19 cellular contexts compared by ENCODE assay signal in the genomic region with DNA sequence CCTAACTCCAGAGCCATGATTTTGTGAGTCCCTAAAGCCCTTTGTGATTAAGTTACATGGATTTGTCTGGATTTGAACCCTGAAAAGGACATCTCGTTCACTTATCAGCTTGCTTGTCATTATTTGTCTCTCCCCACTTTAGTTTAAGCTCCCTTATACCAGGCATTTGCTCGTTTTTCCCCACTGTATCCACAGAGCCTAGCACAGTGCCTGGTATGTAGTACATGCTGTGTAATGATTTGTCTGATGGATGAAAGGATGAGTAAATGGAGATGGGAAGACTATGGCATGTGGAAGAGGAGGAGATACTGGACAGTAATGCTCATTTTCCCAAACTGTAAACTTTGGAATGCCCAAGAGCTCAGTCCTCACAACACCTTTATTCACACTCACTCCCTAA. TPM values are rescaled to one million over a fixed set of nuclear protein-coding genes. Genes with fewer than 3 reads are reported as not detected.
A peak's percentile ranks its signal among the peaks of the same experiment; 100 is the strongest.
DNase-seq lines count a peak whose midpoint lies in the region; ATAC-seq, FAIRE-seq and TF ChIP-seq lines count a peak whose summit lies in the region.
"Had no signal": no experiment of that assay in that cellular context is flagged by ENCODE, and none has a peak within 500 bp of the region (broad histone marks: within the 10 kb centered on the region; RNA-seq: fewer than 3 reads in every experiment).

No MANE protein-coding gene starts in this region.

- H3K27ac ChIP-seq in right cardiac atrium (ENCODE audit: low read length) (peak overlapping the region; percentile 85), right atrium auricular region (no peak overlapping the region), hepatocyte (no peak overlapping the region)
- no peak overlapping the region for H3K27ac ChIP-seq in naive thymus-derived CD4-positive, alpha-beta T cell (ENCODE audit: low read depth, low read length)
- H3K27ac ChIP-seq: BLaER1 had no signal

- no peaks in the 10 kb centered on the region for H4K20me1 ChIP-seq in hepatocyte (ENCODE audit: insufficient read depth, poor library complexity, severe bottlenecking)
- H4K20me1 ChIP-seq: BLaER1 had no signal

- 72% methylated on average over 2 of the region's 2 CpGs for WGBS in right cardiac atrium
- 56% methylated on average over 2 of the region's 2 CpGs for whole genome bisulfite sequencing in hepatocyte (ENCODE audit: low lambda C conversion rate, missing lambda C conversion rate)

- no peaks in the 10 kb centered on the region for H3K36me3 ChIP-seq in right atrium auricular region
- H3K36me3 ChIP-seq in naive thymus-derived CD4-positive, alpha-beta T cell (ENCODE audit: control insufficient read depth in 2 of 3, insufficient read depth in 3 of 3, low read length in 3 of 3), result no peaks in the 10 kb centered on the region
- no peaks in the 10 kb centered on the region for H3K36me3 ChIP-seq in hepatocyte (replicated peaks; ENCODE audit: insufficient read depth, low read depth)
- H3K36me3 ChIP-seq: BLaER1, HAP-1 had no signal

- no peaks in the 10 kb centered on the region for H3K9me3 Mint-ChIP-seq in activated CD4-positive, alpha-beta memory T cell treated with anti-CD3 and anti-CD28 coated beads for 36 hours
- H3K9me3 Mint-ChIP-seq in activated CD4-positive, alpha-beta memory T cell treated with anti-CD3 and anti-CD28 coated beads, Interleukin-2, amount 10 ng/mL, durations not matched to agents 7 days and 5 days, result peaks cover 8% of the 10 kb centered on the region
- H3K9me3 Mint-ChIP-seq in endothelial cell (ENCODE audit: unreplicated experiment), result no peaks in the 10 kb centered on the region
- peaks cover 0 to 3% (median 0%) of the 10 kb centered on the region in 11 donors for H3K9me3 Mint-ChIP-seq in naive thymus-derived CD4-positive, alpha-beta T cell
- H3K9me3 Mint-ChIP-seq: CD8-positive, alpha-beta memory T cell had no signal

- H3K9me2 ChIP-seq in hepatocyte (replicated peaks; ENCODE audit: insufficient read depth), result no peaks in the 10 kb centered on the region

- H3K4me1 Mint-ChIP-seq in activated CD4-positive, alpha-beta memory T cell treated with anti-CD3 and anti-CD28 coated beads for 36 hours (ENCODE audit: low read depth), result peaks cover 23% of the 10 kb centered on the region
- peaks cover 24% of the 10 kb centered on the region for H3K4me1 Mint-ChIP-seq in activated CD4-positive, alpha-beta memory T cell treated with anti-CD3 and anti-CD28 coated beads, Interleukin-2, amount 10 ng/mL, durations not matched to agents 7 days and 5 days
- H3K4me1 Mint-ChIP-seq in endothelial cell (ENCODE audit: unreplicated experiment), result peaks cover 60% of the 10 kb centered on the region
- H3K4me1 Mint-ChIP-seq in naive thymus-derived CD4-positive, alpha-beta T cell, result peaks cover 5 to 23% (median 6%) of the 10 kb centered on the region in 7 donors

- FAIRE-seq in urothelium cell line (lab: Jason Lieb, UNC), result peak; percentile 70
- FAIRE-seq: A204.1, RCC 7860 had no signal

- CTCF ChIA-PET in activated CD4-positive, alpha-beta memory T cell treated with anti-CD3 and anti-CD28 coated beads for 36 hours (lab: Charles Lee), result interaction anchor here (0.6 to 1.2 kb wide), 3 partner anchors 13 to 90 kb away, joined by 3 to 6 read pairs (median 4); no protein-coding TSS in a partner anchor
- CTCF ChIA-PET in activated CD4-positive, alpha-beta memory T cell treated with anti-CD3 and anti-CD28 coated beads, Interleukin-2, amount 10 ng/mL, durations not matched to agents 7 days and 5 days (lab: Charles Lee), result interaction anchor here (3.0 kb wide), 1 partner anchor 13 kb away, joined by 13 read pairs; no protein-coding TSS in a partner anchor
- CTCF ChIA-PET in naive thymus-derived CD4-positive, alpha-beta T cell (lab: Charles Lee), result interaction anchor here (1.0 to 1.3 kb wide), 2 partner anchors 13 to 90 kb away, joined by 3 to 7 read pairs; no protein-coding TSS in a partner anchor

- H3K27me3 ChIP-seq in right cardiac atrium (ENCODE audit: control insufficient read depth, insufficient read depth) (no peaks in the 10 kb centered on the region), right atrium auricular region (no peaks in the 10 kb centered on the region), hepatocyte (no peaks in the 10 kb centered on the region)
- no peaks in the 10 kb centered on the region for H3K27me3 ChIP-seq in naive thymus-derived CD4-positive, alpha-beta T cell (ENCODE audit: control insufficient read depth in 2 of 2, insufficient read depth in 2 of 2, low read length in 2 of 2)
- H3K27me3 ChIP-seq: BLaER1 had no signal

- H3K4me3 ChIP-seq in right cardiac atrium (ENCODE audit: low read length), result no peak overlapping the region
- no peak overlapping the region for H3K4me3 ChIP-seq in right atrium auricular region
- no peak overlapping the region for H3K4me3 ChIP-seq in naive thymus-derived CD4-positive, alpha-beta T cell (ENCODE audit: low read length)
- H3K4me3 ChIP-seq in hepatocyte, result no peak overlapping the region
- H3K4me3 ChIP-seq: BLaER1, HAP-1 had no signal

- intact Hi-C loops in activated CD4-positive, alpha-beta memory T cell treated with anti-CD3 and anti-CD28 coated beads for 36 hours (cut with micrococcal nuclease), result no loop called here
- intact Hi-C loops in right cardiac atrium (cut with DNase I), result no loop called here
- intact Hi-C loops in naive thymus-derived CD4-positive, alpha-beta T cell (cut with micrococcal nuclease), result no loop called here

- DNase-seq in activated CD4-positive, alpha-beta memory T cell treated with anti-CD3 and anti-CD28 coated beads for 36 hours, result no peak
- DNase-seq in activated CD4-positive, alpha-beta memory T cell treated with anti-CD3 and anti-CD28 coated beads, Interleukin-2, amount 10 ng/mL, durations not matched to agents 7 days and 5 days, result no peak
- no peak for DNase-seq in right cardiac atrium
- no peak for DNase-seq in right atrium auricular region (ENCODE audit: low spot score)
- DNase-seq in endothelial cell (ENCODE audit: low spot score), result no peak
- DNase-seq in urothelium cell line (ENCODE audit: low spot score), result no peak
- DNase-seq in naive thymus-derived CD4-positive, alpha-beta T cell, result no peak
- no peak for DNase-seq in hepatocyte (ENCODE audit: low spot score)
- DNase-seq: CD8-positive, alpha-beta memory T cell; GDM1; NCI-H1105 treated with DMSO at 0.1 percent for 48 hours; NCI-H1694 treated with DMSO at 0.1 percent for 48 hours; NCI-H345; NCI-H526 treated with DMSO at 0.1 percent for 48 hours had no signal

- ATAC-seq in right cardiac atrium, result no peak
- no peak for ATAC-seq in naive thymus-derived CD4-positive, alpha-beta T cell

- no peak overlapping the region for H3K4me3 Mint-ChIP-seq in activated CD4-positive, alpha-beta memory T cell treated with anti-CD3 and anti-CD28 coated beads for 36 hours
- no peak overlapping the region for H3K4me3 Mint-ChIP-seq in activated CD4-positive, alpha-beta memory T cell treated with anti-CD3 and anti-CD28 coated beads, Interleukin-2, amount 10 ng/mL, durations not matched to agents 7 days and 5 days
- peak overlapping the region; percentile 4 for H3K4me3 Mint-ChIP-seq in endothelial cell (ENCODE audit: unreplicated experiment)
- H3K4me3 Mint-ChIP-seq in naive thymus-derived CD4-positive, alpha-beta T cell, result no peak overlapping the region
- H3K4me3 Mint-ChIP-seq: CD8-positive, alpha-beta memory T cell had no signal

- POLR2A ChIA-PET in activated CD4-positive, alpha-beta memory T cell treated with anti-CD3 and anti-CD28 coated beads for 36 hours (lab: Charles Lee), result interaction anchor here (0.7 to 1.2 kb wide), 3 partner anchors 41 to 188 kb away, joined by 3 read pairs; no protein-coding TSS in a partner anchor
- POLR2A ChIA-PET in activated CD4-positive, alpha-beta memory T cell treated with anti-CD3 and anti-CD28 coated beads, Interleukin-2, amount 10 ng/mL, durations not matched to agents 7 days and 5 days (lab: Charles Lee), result no interaction called here
- POLR2A ChIA-PET in naive thymus-derived CD4-positive, alpha-beta T cell (lab: Charles Lee), result no interaction called here

- H3K9me3 ChIP-seq in right cardiac atrium (ENCODE audit: control insufficient read depth, low read length), result no peaks in the 10 kb centered on the region
- H3K9me3 ChIP-seq in right atrium auricular region, result no peaks in the 10 kb centered on the region
- no peaks in the 10 kb centered on the region for H3K9me3 ChIP-seq in naive thymus-derived CD4-positive, alpha-beta T cell (ENCODE audit: control insufficient read depth in 2 of 3, low read length in 3 of 3)
- H3K9me3 ChIP-seq in hepatocyte (ENCODE audit: low read depth), result no peaks in the 10 kb centered on the region
- H3K9me3 ChIP-seq: BLaER1, HAP-1 had no signal

- no peaks in the 10 kb centered on the region for H3K79me2 ChIP-seq in hepatocyte

- H3K4me1 ChIP-seq in right cardiac atrium (ENCODE audit: control insufficient read depth, insufficient read depth, low read length), result peaks cover 16% of the 10 kb centered on the region
- H3K4me1 ChIP-seq in right atrium auricular region, result peaks cover 0 to 25% of the 10 kb centered on the region in 2 donors
- H3K4me1 ChIP-seq in naive thymus-derived CD4-positive, alpha-beta T cell (ENCODE audit: control insufficient read depth in 2 of 2, insufficient read depth in 2 of 2, low read length in 2 of 2), result no peaks in the 10 kb centered on the region
- H3K4me1 ChIP-seq in hepatocyte (ENCODE audit: insufficient read depth), result no peaks in the 10 kb centered on the region
- H3K4me1 ChIP-seq: BLaER1, HAP-1 had no signal

- no peaks in the 10 kb centered on the region for H3K27me3 Mint-ChIP-seq in activated CD4-positive, alpha-beta memory T cell treated with anti-CD3 and anti-CD28 coated beads for 36 hours
- no peaks in the 10 kb centered on the region for H3K27me3 Mint-ChIP-seq in activated CD4-positive, alpha-beta memory T cell treated with anti-CD3 and anti-CD28 coated beads, Interleukin-2, amount 10 ng/mL, durations not matched to agents 7 days and 5 days
- H3K27me3 Mint-ChIP-seq in endothelial cell (ENCODE audit: unreplicated experiment), result peaks cover 4% of the 10 kb centered on the region
- H3K27me3 Mint-ChIP-seq in naive thymus-derived CD4-positive, alpha-beta T cell, result no peaks in the 10 kb centered on the region

- H3K27ac Mint-ChIP-seq in activated CD4-positive, alpha-beta memory T cell treated with anti-CD3 and anti-CD28 coated beads for 36 hours, result peak overlapping the region; percentile 81
- no peak overlapping the region for H3K27ac Mint-ChIP-seq in activated CD4-positive, alpha-beta memory T cell treated with anti-CD3 and anti-CD28 coated beads, Interleukin-2, amount 10 ng/mL, durations not matched to agents 7 days and 5 days
- peak overlapping the region; percentile 89 for H3K27ac Mint-ChIP-seq in endothelial cell (ENCODE audit: unreplicated experiment)
- peak overlapping the region in 4 of 9 donors; percentile 9 to 85 (median 32) for H3K27ac Mint-ChIP-seq in naive thymus-derived CD4-positive, alpha-beta T cell

- H3K36me3 Mint-ChIP-seq in activated CD4-positive, alpha-beta memory T cell treated with anti-CD3 and anti-CD28 coated beads for 36 hours, result no peaks in the 10 kb centered on the region
- H3K36me3 Mint-ChIP-seq in activated CD4-positive, alpha-beta memory T cell treated with anti-CD3 and anti-CD28 coated beads, Interleukin-2, amount 10 ng/mL, durations not matched to agents 7 days and 5 days (ENCODE audit: low read depth), result peaks cover 3% of the 10 kb centered on the region
- no peaks in the 10 kb centered on the region for H3K36me3 Mint-ChIP-seq in endothelial cell (ENCODE audit: low read depth, unreplicated experiment)
- H3K36me3 Mint-ChIP-seq in naive thymus-derived CD4-positive, alpha-beta T cell, result peaks cover 0 to 9% (median 0%) of the 10 kb centered on the region in 5 donors
- H3K36me3 Mint-ChIP-seq: CD8-positive, alpha-beta memory T cell had no signal

- no peak overlapping the region for H2AFZ ChIP-seq in hepatocyte

- TF ChIP-seq CTCF in right atrium auricular region (IDR thresholded peaks at IDR 0.05) (no peak), endothelial cell (IDR thresholded peaks at IDR 0.05; ENCODE audit: unreplicated experiment) (no peak), hepatocyte (IDR thresholded peaks at IDR 0.05; ENCODE audit: poor library complexity) (no peak)

- no peak overlapping the region for H3K4me2 ChIP-seq in hepatocyte
- H3K4me2 ChIP-seq: BLaER1 had no signal

RNA-seq across cellular contexts. Expression of a gene that starts 9.2 kb away (rescaled TPM):
- total RNA-seq in activated CD4-positive, alpha-beta memory T cell treated with anti-CD3 and anti-CD28 coated beads for 36 hours, result not detected
- total RNA-seq in activated CD4-positive, alpha-beta memory T cell treated with anti-CD3 and anti-CD28 coated beads, Interleukin-2, amount 10 ng/mL, durations not matched to agents 7 days and 5 days, result not detected
- total RNA-seq in right cardiac atrium (1 to 10 TPM; 1.3 to 3.2 (median 2.1) TPM), right atrium auricular region (1 to 10 TPM in 1 of 2 donors, not detected in 1; 2.0 TPM), endothelial cell (ENCODE audit: unreplicated experiment) (6.6 TPM), hepatocyte (0.50 and 1.1 TPM in 2 replicates)
- polyA plus RNA-seq in right cardiac atrium (2.0 TPM), hepatocyte (1.1 TPM in 1 of 2 replicates, not detected in the other)
- total RNA-seq in naive thymus-derived CD4-positive, alpha-beta T cell, result not detected
- polyA plus RNA-seq in naive thymus-derived CD4-positive, alpha-beta T cell, result not detected
- total RNA-seq: CD8-positive, alpha-beta memory T cell; LHCN-M2 had no signal
- polyA plus RNA-seq: CD8-positive, alpha-beta memory T cell had no signal

RNA-seq across cellular contexts. Expression of a gene that starts 33.5 kb away (rescaled TPM):
- total RNA-seq in activated CD4-positive, alpha-beta memory T cell treated with anti-CD3 and anti-CD28 coated beads for 36 hours, result 10 to 100 TPM; 44.1 to 45.5 TPM
- total RNA-seq in activated CD4-positive, alpha-beta memory T cell treated with anti-CD3 and anti-CD28 coated beads, Interleukin-2, amount 10 ng/mL, durations not matched to agents 7 days and 5 days, result 10 to 100 TPM; 58.5 to 61.5 TPM
- total RNA-seq in right cardiac atrium (10 to 100 TPM; 29.3 to 40.2 (median 31.8) TPM), right atrium auricular region (10 to 100 TPM; 45.8 to 55.2 TPM), endothelial cell (ENCODE audit: unreplicated experiment) (68.4 TPM), hepatocyte (16.7 and 29.7 TPM in 2 replicates)
- polyA plus RNA-seq in right cardiac atrium (22.2 TPM), hepatocyte (19.0 and 20.9 TPM in 2 replicates)
- 100 to 1,000 TPM in 3 of 5 experiments, 10 to 100 TPM in 2; 64.0 to 114 (median 104) TPM for total RNA-seq in naive thymus-derived CD4-positive, alpha-beta T cell
- polyA plus RNA-seq in naive thymus-derived CD4-positive, alpha-beta T cell, result 10 to 100 TPM; 17.6 to 35.4 TPM
